ENCODE assay signal across 10 cellular contexts in genomic region chr15:64619880-64620839, GRCh38.
A peak's percentile ranks its signal among the peaks of the same experiment; 100 is the strongest.
DNase-seq lines count a peak whose midpoint lies in the region; ATAC-seq, FAIRE-seq and TF ChIP-seq lines count a peak whose summit lies in the region.
"Had no signal": no experiment of that assay in that cellular context is flagged by ENCODE, and none has a peak within 500 bp of the region (broad histone marks: within the 10 kb centered on the region; RNA-seq: fewer than 3 reads in every experiment).

No MANE protein-coding gene starts in this region.

- peaks cover 28% of the 10 kb centered on the region for H3K79me2 ChIP-seq in OCI-LY3 (ENCODE audit: low read length)

- peak overlapping the region; percentile 6; the same call in 1 of the 2 replicates for H3K4me2 ChIP-seq in OCI-LY3 (ENCODE audit: low read length)

- intact Hi-C loops in colonic mucosa (cut with DNase I), result no loop called here

- H3K27ac ChIP-seq in OCI-LY3 (ENCODE audit: low read length) (peak overlapping the region; percentile 3; the same call in 1 of the 2 replicates), colonic mucosa (peak overlapping the region; percentile 39), neutrophil (peak overlapping the region; percentile 29)
- H3K27ac ChIP-seq: upper lobe of right lung had no signal

- ATAC-seq in HG03457 (IDR thresholded peaks at IDR 0.05; ENCODE audit: unreplicated experiment) (no peak), GM19324 (IDR thresholded peaks at IDR 0.05; ENCODE audit: low FRiP score, unreplicated experiment) (no peak)
- ATAC-seq: upper lobe of right lung had no signal

- H3K9me3 ChIP-seq in OCI-LY3 (ENCODE audit: insufficient read depth, low read length), result no peaks in the 10 kb centered on the region
- H3K9me3 ChIP-seq in colonic mucosa, result no peaks in the 10 kb centered on the region
- H3K9me3 ChIP-seq in neutrophil, result no peaks in the 10 kb centered on the region
- H3K9me3 ChIP-seq: upper lobe of right lung had no signal

- no peak overlapping the region for H2AFZ ChIP-seq in OCI-LY3 (ENCODE audit: low read depth, low read length)

- H3K4me1 ChIP-seq in OCI-LY3 (ENCODE audit: low read length) (peaks cover 13% of the 10 kb centered on the region), colonic mucosa (peaks cover 11% of the 10 kb centered on the region), neutrophil (ENCODE audit: control insufficient read depth in 1 of 2, insufficient read depth in 1 of 2, low read depth in 1 of 2, low read length in 1 of 2) (no peaks in the 10 kb centered on the region)

- DNase-seq in GM12891 (ENCODE audit: insufficient read length, low spot score) (no peak), colonic mucosa (no peak), AML-193 (lab: John Stamatoyannopoulos, UW) (no peak), C1 segment of cervical spinal cord (lab: John Stamatoyannopoulos, UW) (no peak)
- DNase-seq: stimulated activated CD4-positive, alpha-beta T cell treated with anti-CD3 and anti-CD28 coated beads, Interleukin-12 subunit alpha, Interleukin-12 subunit beta, amount 100 ng/mL, for 4 hours; upper lobe of right lung had no signal

- peaks cover 22% of the 10 kb centered on the region for H4K20me1 ChIP-seq in OCI-LY3 (ENCODE audit: insufficient read depth, low read length)

- H3K9ac ChIP-seq in OCI-LY3 (ENCODE audit: low read length) (no peak overlapping the region), colonic mucosa (ENCODE audit: low read depth in 2 of 2, low read length in 2 of 2) (peak overlapping the region in 1 of 2 donors; percentile 3)

- H3K4me3 ChIP-seq in OCI-LY3 (ENCODE audit: low read length), result no peak overlapping the region
- H3K4me3 ChIP-seq in colonic mucosa, result no peak overlapping the region
- H3K4me3 ChIP-seq in neutrophil (ENCODE audit: low read depth in 1 of 2, low read length in 1 of 2), result no peak overlapping the region
- H3K4me3 ChIP-seq: upper lobe of right lung had no signal

- peak; percentile 26 for FAIRE-seq in GM12891 (lab: Jason Lieb, UNC)

- no peak for TF ChIP-seq POLR2A in GM12891 (IDR thresholded peaks at IDR 0.05; ENCODE audit: low read depth, low read length)

- no peaks in the 10 kb centered on the region for H3K27me3 ChIP-seq in OCI-LY3 (ENCODE audit: low read depth, low read length)
- H3K27me3 ChIP-seq in colonic mucosa, result no peaks in the 10 kb centered on the region
- H3K27me3 ChIP-seq in neutrophil, result no peaks in the 10 kb centered on the region
- H3K27me3 ChIP-seq: upper lobe of right lung had no signal

- peaks cover 5% of the 10 kb centered on the region for H3K36me3 ChIP-seq in OCI-LY3 (replicated peaks; ENCODE audit: low read depth, low read length)
- no peaks in the 10 kb centered on the region for H3K36me3 ChIP-seq in colonic mucosa
- no peaks in the 10 kb centered on the region for H3K36me3 ChIP-seq in neutrophil

- TF ChIP-seq CTCF in OCI-LY3 (IDR thresholded peaks at IDR 0.05; ENCODE audit: low read depth, low read length), result no peak
- TF ChIP-seq CTCF in colonic mucosa (IDR thresholded peaks at IDR 0.05), result no peak
- no peak for TF ChIP-seq CTCF in neutrophil (IDR thresholded peaks at IDR 0.05)

TF ChIP-seq in GM12891, 5 proteins besides CTCF, POLR2A, EP300 and RAD21:
- TF ChIP-seq PAX5 (IDR thresholded peaks at IDR 0.05; ENCODE audit: insufficient read depth, low read length, severe bottlenecking) (no peak), TAF1 (IDR thresholded peaks at IDR 0.05; ENCODE audit: low read depth, low read length) (no peak), SPI1 (IDR thresholded peaks at IDR 0.05; ENCODE audit: low read depth, low read length) (no peak), POU2F2 (IDR thresholded peaks at IDR 0.05; ENCODE audit: low read depth, low read length) (no peak), POLR2AphosphoS5 (IDR thresholded peaks at IDR 0.05; ENCODE audit: low read depth, low read length) (no peak)
